10 cellular contexts compared by ENCODE assay signal in the genomic region with DNA sequence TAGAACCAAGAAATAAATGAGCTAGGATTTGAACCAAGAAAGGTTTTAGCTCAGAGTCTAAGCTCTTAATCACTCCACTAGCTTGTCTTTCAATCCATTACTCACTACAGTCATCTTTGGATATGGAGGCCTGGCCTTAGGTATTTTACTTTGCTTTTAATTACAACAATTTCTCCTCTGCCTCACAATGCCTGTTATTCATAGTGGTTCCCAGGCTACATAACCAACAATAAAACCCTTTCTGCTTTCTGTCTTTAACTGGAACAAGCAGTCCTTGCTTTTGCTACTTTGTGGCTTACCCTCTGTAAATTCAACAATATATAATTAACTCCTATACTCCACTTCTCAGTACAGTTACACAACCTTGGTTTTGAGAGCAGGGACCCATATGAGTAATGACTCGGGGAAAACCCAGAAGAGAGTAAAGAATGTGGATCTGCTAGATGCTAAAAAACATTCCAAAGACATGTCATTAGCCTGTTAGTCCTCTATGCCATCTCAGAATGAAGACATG.
DNase-seq lines count a peak whose midpoint lies in the region; ATAC-seq and TF ChIP-seq lines count a peak whose summit lies in the region.
"Had no signal": no experiment of that assay in that cellular context is flagged by ENCODE, and none has a peak within 500 bp of the region (broad histone marks: within the 10 kb centered on the region; RNA-seq: fewer than 3 reads in every experiment).

No MANE protein-coding gene starts in this region.

- no peak overlapping the region; the same call in 1 of the 2 replicates for H3K9ac ChIP-seq in HUES48 (ENCODE audit: low read depth, low read length)

- no peak for TF ChIP-seq CTCF in stomach (IDR thresholded peaks at IDR 0.05)
- TF ChIP-seq CTCF in BE2C (IDR thresholded peaks at IDR 0.05; ENCODE audit: low read depth, low read length) = no peak
- no peak for TF ChIP-seq CTCF in uterus (IDR thresholded peaks at IDR 0.05)

- H3K4me1 ChIP-seq in HUES48 (ENCODE audit: control insufficient read depth, insufficient read depth, low read length) = peaks cover 33% of the 10 kb centered on the region
- H3K4me1 ChIP-seq in stomach = peaks cover 0 to 20% (median 4%) of the 10 kb centered on the region in 4 donors
- no peaks in the 10 kb centered on the region for H3K4me1 ChIP-seq in BE2C
- H3K4me1 ChIP-seq in aorta (ENCODE audit: control insufficient read depth in 1 of 2, insufficient read depth in 2 of 2, low read length in 2 of 2) = peaks cover 2 to 3% of the 10 kb centered on the region in 2 donors
- H3K4me1 ChIP-seq in uterus = no peaks in the 10 kb centered on the region

- peak; percentile 87 for DNase-seq in EL
- no peak for DNase-seq in stomach
- no peak for DNase-seq in BE2C
- no peak for DNase-seq in aorta
- no peak for DNase-seq in uterus

- TF ChIP-seq POLR2A in stomach (IDR thresholded peaks at IDR 0.05) (no peak), uterus (IDR thresholded peaks at IDR 0.05) (no peak)

- peak; percentile 72 for ATAC-seq in GM21576 (IDR thresholded peaks at IDR 0.05; ENCODE audit: unreplicated experiment)
- peak; percentile 90 for ATAC-seq in esophagus mucosa
- no peak for ATAC-seq in aorta (ENCODE audit: low FRiP score)

- H3K27ac ChIP-seq in HUES48 (ENCODE audit: low read depth, low read length) (peak overlapping the region; percentile 52), stomach (peak overlapping the region in 3 of 5 donors; percentile 9 to 10 (median 10)), aorta (ENCODE audit: low read depth in 1 of 2, low read length in 2 of 2) (peak overlapping the region in 1 of 2 donors; percentile 28), uterus (no peak overlapping the region)
- H3K27ac ChIP-seq: HL-60 had no signal

- H3K27me3 ChIP-seq in HUES48 (ENCODE audit: control insufficient read depth, insufficient read depth, low read length) (no peaks in the 10 kb centered on the region), stomach (no peaks in the 10 kb centered on the region), BE2C (no peaks in the 10 kb centered on the region), aorta (ENCODE audit: control insufficient read depth in 1 of 2, insufficient read depth in 2 of 2, low read length in 1 of 2) (no peaks in the 10 kb centered on the region), uterus (no peaks in the 10 kb centered on the region)

- no peak for TF ChIP-seq EP300 in stomach (IDR thresholded peaks at IDR 0.05)

- H3K9me3 ChIP-seq in HUES48 (ENCODE audit: control insufficient read depth, insufficient read depth, low read length) (no peaks in the 10 kb centered on the region), stomach (no peaks in the 10 kb centered on the region), BE2C (no peaks in the 10 kb centered on the region), aorta (ENCODE audit: control insufficient read depth, low read length) (no peaks in the 10 kb centered on the region), uterus (no peaks in the 10 kb centered on the region)

- H3K36me3 ChIP-seq in HUES48 (ENCODE audit: control insufficient read depth, insufficient read depth, low read length) (peaks cover 4% of the 10 kb centered on the region), stomach (peaks cover 0 to 24% (median 23%) of the 10 kb centered on the region in 4 donors), BE2C (peaks cover 7% of the 10 kb centered on the region), aorta (ENCODE audit: control insufficient read depth in 1 of 2, insufficient read depth in 2 of 2, low read length in 1 of 2) (peaks cover 3% of the 10 kb centered on the region in 2 donors), uterus (no peaks in the 10 kb centered on the region)
- H3K36me3 ChIP-seq: thoracic aorta had no signal

- intact Hi-C loops in stomach (cut with DNase I; ENCODE audit: low total_unique reads) (no loop called here), aorta (cut with DNase I) (loop anchor here in 1 of 2 donors (5.0 kb wide), 1 partner anchor 85 kb away; no protein-coding TSS in a partner anchor), uterus (cut with DNase I; ENCODE audit: low total_unique reads) (no loop called here)

- WGBS in stomach, 5 donors = 50 to 70% (median 66%) methylated on average over 1 of the region's 1 CpG
- 16 to 17% methylated on average over 1 of the region's 1 CpG for WGBS in aorta, 2 donors

- H3K4me3 ChIP-seq in HUES48 (ENCODE audit: low read depth, low read length) = no peak overlapping the region
- no peak overlapping the region for H3K4me3 ChIP-seq in stomach
- H3K4me3 ChIP-seq in BE2C (ENCODE audit: low read depth, low read length) = no peak overlapping the region
- H3K4me3 ChIP-seq in aorta (ENCODE audit: low read length in 2 of 2) = no peak overlapping the region
- H3K4me3 ChIP-seq in uterus = no peak overlapping the region
- H3K4me3 ChIP-seq: thoracic aorta had no signal

Comparison
In these comparisons a context has a peak if more than half of its experiments do, and no peak if none do; other contexts are left out.
1. H3K27ac ChIP-seq: peak in HUES48 (single experiment) and stomach (3 of 5); none in uterus (0 of 2).